In genomic region chr13:21139374-21139773, GRCh38 we compare ENCODE assay signal across 9 cellular contexts. TPM values are rescaled to one million over a fixed set of nuclear protein-coding genes. Genes with fewer than 3 reads are reported as not detected.
A peak's percentile ranks its signal among the peaks of the same experiment; 100 is the strongest.
DNase-seq lines count a peak whose midpoint lies in the region; ATAC-seq and TF ChIP-seq lines count a peak whose summit lies in the region.
"Had no signal": no experiment of that assay in that cellular context is flagged by ENCODE, and none has a peak within 500 bp of the region (broad histone marks: within the 10 kb centered on the region; RNA-seq: fewer than 3 reads in every experiment).

No MANE protein-coding gene starts in this region.

- no peak for DNase-seq in dorsolateral prefrontal cortex
- no peak for DNase-seq in 8988T
- DNase-seq in hepatic stellate cell (ENCODE audit: low spot score) = no peak
- DNase-seq: NCI-H1694 had no signal

- peaks cover 33% of the 10 kb centered on the region for H4K20me1 ChIP-seq in Loucy (ENCODE audit: insufficient read depth, low read length, poor library complexity, severe bottlenecking)
- H4K20me1 ChIP-seq in neural cell (ENCODE audit: insufficient read depth) = no peaks in the 10 kb centered on the region

- no peak for TF ChIP-seq RAD21 in neural cell (conservative IDR thresholded peaks at IDR 0.05)

- H3K4me1 ChIP-seq in Loucy (ENCODE audit: insufficient read depth, low read length, poor library complexity, severe bottlenecking) = peaks cover 31% of the 10 kb centered on the region

- TF ChIP-seq CTCF in C4-2B (conservative IDR thresholded peaks at IDR 0.05) = no peak
- no peak for TF ChIP-seq CTCF in Loucy (conservative IDR thresholded peaks at IDR 0.05; ENCODE audit: low read length)
- TF ChIP-seq CTCF in dorsolateral prefrontal cortex (IDR thresholded peaks at IDR 0.05 in 54 of 56, conservative IDR thresholded peaks at IDR 0.05 in 2 of 56; ENCODE audit: low read depth in 1 of 56, partially characterized antibody in 56 of 56) = no peak
- no peak for TF ChIP-seq CTCF in neural cell (IDR thresholded peaks at IDR 0.05; ENCODE audit: poor library complexity, severe bottlenecking)

- ATAC-seq in GM18861 (IDR thresholded peaks at IDR 0.05; ENCODE audit: unreplicated experiment) (no peak), GM21390 (IDR thresholded peaks at IDR 0.05; ENCODE audit: unreplicated experiment) (no peak)

- H3K27me3 ChIP-seq in Loucy (ENCODE audit: insufficient read depth, low read length, poor library complexity, severe bottlenecking) (no peaks in the 10 kb centered on the region), dorsolateral prefrontal cortex (no peaks in the 10 kb centered on the region), neural cell (ENCODE audit: insufficient read depth, low read depth, low read length) (no peaks in the 10 kb centered on the region)

- H3F3A ChIP-seq in Loucy (ENCODE audit: low read depth) (no peaks in the 10 kb centered on the region), neural cell (ENCODE audit: insufficient read depth, low read length, poor library complexity, severe bottlenecking) (no peaks in the 10 kb centered on the region)

- H3K4me2 ChIP-seq in Loucy (ENCODE audit: low read depth, low read length, poor library complexity, severe bottlenecking) (peak overlapping the region; percentile 79), neural cell (ENCODE audit: low read length) (peak overlapping the region; percentile 66)

- H3K9me2 ChIP-seq in Loucy (replicated peaks; ENCODE audit: low read depth, low read length) = no peaks in the 10 kb centered on the region
- no peaks in the 10 kb centered on the region for H3K9me2 ChIP-seq in neural cell (ENCODE audit: insufficient read depth, low read length)

- H3K36me3 ChIP-seq in Loucy (ENCODE audit: insufficient read depth, low read length) (peaks cover 11% of the 10 kb centered on the region; the same call in 1 of the 2 replicates), neural cell (ENCODE audit: insufficient read depth, low read length) (no peaks in the 10 kb centered on the region)

- no peaks in the 10 kb centered on the region for H3K9me3 ChIP-seq in Loucy (ENCODE audit: insufficient read depth, low read depth, low read length)
- H3K9me3 ChIP-seq in neural cell (ENCODE audit: low read length) = no peaks in the 10 kb centered on the region

- H3K27ac ChIP-seq in C4-2B (peak overlapping the region; percentile 80; the same call in 1 of the 2 replicates), dorsolateral prefrontal cortex (peak overlapping the region in 31 of 59 donors; percentile 66 to 96 (median 92)), neural cell (ENCODE audit: low read length) (peak overlapping the region; percentile 97)

- H3K79me2 ChIP-seq in Loucy (ENCODE audit: insufficient read depth, low read length) = peaks cover 40% of the 10 kb centered on the region
- peaks cover 32% of the 10 kb centered on the region for H3K79me2 ChIP-seq in neural cell (replicated peaks; ENCODE audit: insufficient read depth, low read length)

- no peak for TF ChIP-seq EP300 in neural cell (conservative IDR thresholded peaks at IDR 0.05; ENCODE audit: poor library complexity, severe bottlenecking)

- H2AFZ ChIP-seq in Loucy (ENCODE audit: low read length) = peak overlapping the region; percentile 96; the same call in 1 of the 2 replicates
- H2AFZ ChIP-seq in neural cell (ENCODE audit: low read depth, low read length) = peak overlapping the region; percentile 74

- intact Hi-C loops in dorsolateral prefrontal cortex (cut with DNase I) = loop anchor here in 1 of 2 donors (1.0 to 10.0 kb wide), 2 partner anchors 38 to 195 kb away; no protein-coding TSS in a partner anchor

- H3K4me3 ChIP-seq in Loucy (ENCODE audit: low read length, poor library complexity, severe bottlenecking) (peak overlapping the region; percentile 97), dorsolateral prefrontal cortex (peak overlapping the region in 57 of 59 donors; percentile 59 to 99 (median 86)), neural cell (ENCODE audit: low read length) (peak overlapping the region; percentile 89)

- H3K9ac ChIP-seq in Loucy (ENCODE audit: low read depth, low read length, poor library complexity, severe bottlenecking) (peak overlapping the region; percentile 89), neural cell (ENCODE audit: low read length) (peak overlapping the region; percentile 83)

TF ChIP-seq in neural cell, 6 proteins besides CTCF, POLR2A, EP300 and RAD21:
- no peak for TF ChIP-seq EZH2 (IDR thresholded peaks at IDR 0.05; ENCODE audit: borderline replicate concordance, insufficient read depth, low read length, poor library complexity, severe bottlenecking)
- no peak for TF ChIP-seq REST (IDR thresholded peaks at IDR 0.05; ENCODE audit: borderline replicate concordance)
- no peak for TF ChIP-seq SMC3 (conservative IDR thresholded peaks at IDR 0.05; ENCODE audit: poor library complexity)
- no peak for TF ChIP-seq TAF1 (IDR thresholded peaks at IDR 0.05; ENCODE audit: low read depth)
- TF ChIP-seq MXI1 (conservative IDR thresholded peaks at IDR 0.05; ENCODE audit: poor library complexity, severe bottlenecking) = no peak
- no peak for TF ChIP-seq POLR2AphosphoS5 (IDR thresholded peaks at IDR 0.05)

RNA-seq across cellular contexts. Expression of gene SAP18, which starts 0.5 kb away (rescaled TPM):
- total RNA-seq in dorsolateral prefrontal cortex = 100 to 1,000 TPM; 158 to 266 (median 214) TPM
- 77.9 and 91.9 TPM in 2 replicates for polyA plus RNA-seq in neural cell
- 43.1 and 46.1 TPM in 2 replicates for polyA minus RNA-seq in neural cell

RNA-seq across cellular contexts. Expression of gene SKA3, which starts 37.0 kb away (rescaled TPM):
- 1 to 10 TPM in 75 of 120 experiments, under 1 TPM in 42, not detected in 3; 0.16 to 3.6 (median 1.3) TPM for total RNA-seq in dorsolateral prefrontal cortex
- 1.1 and 1.3 TPM in 2 replicates for polyA plus RNA-seq in neural cell
- 6.4 and 8.5 TPM in 2 replicates for polyA minus RNA-seq in neural cell

RNA-seq across cellular contexts. Expression of gene MRPL57, which starts 37.1 kb away (rescaled TPM):
- 10 to 100 TPM; 12.7 to 28.6 (median 19.2) TPM for total RNA-seq in dorsolateral prefrontal cortex
- polyA plus RNA-seq in neural cell = 32.6 and 38.7 TPM in 2 replicates
- 14.6 and 16.4 TPM in 2 replicates for polyA minus RNA-seq in neural cell
